In the genomic region with DNA sequence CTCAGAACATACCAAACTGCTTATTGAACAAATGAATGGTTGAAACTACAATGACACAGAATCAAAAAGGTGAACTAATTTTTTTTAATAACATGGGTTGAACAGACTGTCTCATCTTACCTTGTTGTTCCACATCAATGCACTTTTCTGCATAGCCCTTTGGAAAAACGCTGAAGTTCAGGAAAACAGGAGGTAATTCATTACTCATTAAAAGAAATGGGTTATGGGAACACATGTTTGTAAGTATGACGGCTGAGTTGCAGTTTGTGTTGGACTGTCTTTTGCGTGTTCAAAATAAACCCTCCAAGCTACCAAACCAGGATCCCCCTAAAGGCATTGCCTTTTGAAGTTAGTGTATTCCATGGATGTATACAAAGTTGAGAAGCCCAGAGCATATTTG, we compare ENCODE assay signal across 18 cellular contexts.
A peak's percentile ranks its signal among the peaks of the same experiment; 100 is the strongest.
DNase-seq lines count a peak whose midpoint lies in the region; ATAC-seq, FAIRE-seq and TF ChIP-seq lines count a peak whose summit lies in the region.
"Had no signal": no experiment of that assay in that cellular context is flagged by ENCODE, and none has a peak within 500 bp of the region (broad histone marks: within the 10 kb centered on the region; RNA-seq: fewer than 3 reads in every experiment).

No MANE protein-coding gene starts in this region.

- TF ChIP-seq CTCF in liver (IDR thresholded peaks at IDR 0.05; ENCODE audit: low read depth, low read length, missing input control) (no peak), HepG2 (CRISPR knock-in tag; IDR thresholded peaks at IDR 0.05) (no peak), right lobe of liver (IDR thresholded peaks at IDR 0.05) (no peak)

- H3K4me3 ChIP-seq in liver (ENCODE audit: low read depth in 1 of 3, low read length in 3 of 3) (no peak overlapping the region), HepG2 (replicated peaks in 1 of 3; ENCODE audit: insufficient read depth in 1 of 3, low read depth in 2 of 3, low read length in 3 of 3) (no peak overlapping the region), right lobe of liver (no peak overlapping the region)
- H3K4me3 ChIP-seq: A549, BLaER1, GM12878 had no signal

- DNase-seq in HepG2 (ENCODE audit: low spot score) (no peak), kidney glomerular epithelial cell (lab: John Stamatoyannopoulos, UW) (peak; percentile 11), right lobe of liver (no peak), DMS153 (lab: John Stamatoyannopoulos, UW) (no peak)
- no peak for DNase-seq in activated naive CD8-positive, alpha-beta T cell treated with anti-CD3 and anti-CD28 coated beads, Interleukin-2, amount 50 U/mL, for 24 hours
- DNase-seq: CD4-positive, alpha-beta memory T cell; DND-41; EL; GOT3; H7 had no signal

- no peak overlapping the region for H3K27ac Mint-ChIP-seq in activated naive CD8-positive, alpha-beta T cell treated with anti-CD3 and anti-CD28 coated beads, Interleukin-2, amount 50 U/mL, for 24 hours
- no peak overlapping the region for H3K27ac Mint-ChIP-seq in stimulated activated memory B cell treated with anti-CD40 and anti-IgM and Interleukin-4, amounts not matched to agents 10 μg/mL and 1 μg/mL and 100 μg/mL, for 72 hours
- H3K27ac Mint-ChIP-seq: CD14-positive monocyte; CD4-positive, alpha-beta memory T cell had no signal

- H4K20me1 ChIP-seq in HepG2 (ENCODE audit: insufficient read depth, low read length) = no peaks in the 10 kb centered on the region
- H4K20me1 ChIP-seq: BLaER1 had no signal

- no peaks in the 10 kb centered on the region for H3K9me3 Mint-ChIP-seq in activated naive CD8-positive, alpha-beta T cell treated with anti-CD3 and anti-CD28 coated beads, Interleukin-2, amount 50 U/mL, for 24 hours
- no peaks in the 10 kb centered on the region for H3K9me3 Mint-ChIP-seq in stimulated activated memory B cell treated with anti-CD40 and anti-IgM and Interleukin-4, amounts not matched to agents 10 μg/mL and 1 μg/mL and 100 μg/mL, for 72 hours
- H3K9me3 Mint-ChIP-seq: CD4-positive, alpha-beta memory T cell had no signal

- ATAC-seq in HepG2 (no peak), right lobe of liver (peak; percentile 39 to 79 (median 59))
- ATAC-seq in activated naive CD8-positive, alpha-beta T cell treated with anti-CD3 and anti-CD28 coated beads, Interleukin-2, amount 50 U/mL, for 24 hours = no peak
- ATAC-seq in stimulated activated memory B cell treated with anti-CD40 and anti-IgM and Interleukin-4, amounts not matched to agents 10 μg/mL and 1 μg/mL and 100 μg/mL, for 72 hours = no peak
- ATAC-seq: A549, GM12878 had no signal

- no peaks in the 10 kb centered on the region for H3K27me3 ChIP-seq in liver (ENCODE audit: control insufficient read depth in 4 of 4, insufficient read depth in 4 of 4, low read length in 3 of 4)
- no peaks in the 10 kb centered on the region for H3K27me3 ChIP-seq in HepG2 (ENCODE audit: control insufficient read depth in 1 of 2, insufficient read depth in 2 of 2, low read length in 2 of 2)
- no peaks in the 10 kb centered on the region for H3K27me3 ChIP-seq in right lobe of liver
- H3K27me3 ChIP-seq: BLaER1 had no signal

- WGBS in liver = 43% methylated on average over 3 of the region's 3 CpGs
- WGBS in HepG2 (ENCODE audit: low lambda C conversion rate) = 79% methylated on average over 3 of the region's 3 CpGs
- WGBS in right lobe of liver (ENCODE audit: insufficient coverage, low coverage, low lambda C conversion rate, missing lambda C conversion rate) = 38% methylated on average over 3 of the region's 3 CpGs

- TF ChIP-seq EP300 in HepG2 (IDR thresholded peaks at IDR 0.05; ENCODE audit: low read depth in 2 of 2, low read length in 2 of 2) (no peak), HepG2 (CRISPR knock-in tag; IDR thresholded peaks at IDR 0.05; ENCODE audit: borderline replicate concordance) (no peak)

- TF ChIP-seq RAD21 in liver (IDR thresholded peaks at IDR 0.05) (no peak), HepG2 (CRISPR knock-in tag; IDR thresholded peaks at IDR 0.05) (no peak)

- H3K27ac ChIP-seq in liver (ENCODE audit: low read depth in 1 of 2, low read length in 2 of 2) (no peak overlapping the region), HepG2 (ENCODE audit: extremely low read length, insufficient read depth, low read length) (no peak overlapping the region), right lobe of liver (no peak overlapping the region)
- H3K27ac ChIP-seq: 22Rv1, A549, BLaER1 had no signal

- H3K9me3 ChIP-seq in liver (ENCODE audit: control insufficient read depth in 4 of 4, low read length in 3 of 4) = no peaks in the 10 kb centered on the region
- H3K9me3 ChIP-seq in HepG2 (ENCODE audit: low read length) = no peaks in the 10 kb centered on the region
- H3K9me3 ChIP-seq in right lobe of liver = no peaks in the 10 kb centered on the region
- H3K9me3 ChIP-seq: A549, BLaER1 had no signal

- H3K27me3 Mint-ChIP-seq in activated naive CD8-positive, alpha-beta T cell treated with anti-CD3 and anti-CD28 coated beads, Interleukin-2, amount 50 U/mL, for 24 hours = peaks cover 9% of the 10 kb centered on the region
- H3K27me3 Mint-ChIP-seq in stimulated activated memory B cell treated with anti-CD40 and anti-IgM and Interleukin-4, amounts not matched to agents 10 μg/mL and 1 μg/mL and 100 μg/mL, for 72 hours = peaks cover 26% of the 10 kb centered on the region

- H3K4me1 ChIP-seq in liver (ENCODE audit: control insufficient read depth in 4 of 4, insufficient read depth in 4 of 4, low read length in 3 of 4) = peaks cover 2 to 13% (median 6%) of the 10 kb centered on the region in 4 donors
- H3K4me1 ChIP-seq in HepG2 (ENCODE audit: insufficient read depth, low read length) = peaks cover 51% of the 10 kb centered on the region
- H3K4me1 ChIP-seq in right lobe of liver = peaks cover 0 to 7% (median 2%) of the 10 kb centered on the region in 4 donors
- H3K4me1 ChIP-seq: A549, BLaER1 had no signal

- no TSS peak for BruUV-seq in HepG2 (replicated peaks; lab: Mats Ljungman, UMichigan)

- H2AFZ ChIP-seq in HepG2 (ENCODE audit: low read length) = no peak overlapping the region

- H3K9ac ChIP-seq in liver (ENCODE audit: low read depth in 1 of 2, low read length in 2 of 2) (no peak overlapping the region), HepG2 (ENCODE audit: insufficient read depth, low read depth, low read length) (no peak overlapping the region)
- H3K9ac ChIP-seq: BLaER1 had no signal

- H3K4me2 ChIP-seq in HepG2 (ENCODE audit: low read depth, low read length) = no peak overlapping the region
- H3K4me2 ChIP-seq: A549, BLaER1 had no signal

- CTCF ChIA-PET in HepG2 (lab: Yijun Ruan, JAX; ENCODE audit: low intra/inter-chr PET ratio, low total read pairs) = no interaction called here

- FAIRE-seq in HepG2 (lab: Jason Lieb, UNC) = no peak
- FAIRE-seq: A549, GM12878, HTR-8/SVneo had no signal

- H3K4me1 Mint-ChIP-seq in activated naive CD8-positive, alpha-beta T cell treated with anti-CD3 and anti-CD28 coated beads, Interleukin-2, amount 50 U/mL, for 24 hours = no peaks in the 10 kb centered on the region
- H3K4me1 Mint-ChIP-seq in stimulated activated memory B cell treated with anti-CD40 and anti-IgM and Interleukin-4, amounts not matched to agents 10 μg/mL and 1 μg/mL and 100 μg/mL, for 72 hours = no peaks in the 10 kb centered on the region
- H3K4me1 Mint-ChIP-seq: CD14-positive monocyte; CD4-positive, alpha-beta memory T cell had no signal

- H3K79me2 ChIP-seq in HepG2 (ENCODE audit: insufficient read depth, low read length) = no peaks in the 10 kb centered on the region

- H3K36me3 Mint-ChIP-seq in activated naive CD8-positive, alpha-beta T cell treated with anti-CD3 and anti-CD28 coated beads, Interleukin-2, amount 50 U/mL, for 24 hours (ENCODE audit: low read depth) = no peaks in the 10 kb centered on the region
- no peaks in the 10 kb centered on the region for H3K36me3 Mint-ChIP-seq in stimulated activated memory B cell treated with anti-CD40 and anti-IgM and Interleukin-4, amounts not matched to agents 10 μg/mL and 1 μg/mL and 100 μg/mL, for 72 hours
- H3K36me3 Mint-ChIP-seq: CD14-positive monocyte; CD4-positive, alpha-beta memory T cell had no signal

- H3K4me3 Mint-ChIP-seq in activated naive CD8-positive, alpha-beta T cell treated with anti-CD3 and anti-CD28 coated beads, Interleukin-2, amount 50 U/mL, for 24 hours = no peak overlapping the region
- no peak overlapping the region for H3K4me3 Mint-ChIP-seq in stimulated activated memory B cell treated with anti-CD40 and anti-IgM and Interleukin-4, amounts not matched to agents 10 μg/mL and 1 μg/mL and 100 μg/mL, for 72 hours
- H3K4me3 Mint-ChIP-seq: CD14-positive monocyte; CD4-positive, alpha-beta memory T cell had no signal

- POLR2A ChIA-PET in HepG2 (lab: Yijun Ruan, JAX) = no interaction called here

- intact Hi-C loops in HepG2 (cut with micrococcal nuclease; ENCODE audit: unreplicated experiment) = no loop called here
- intact Hi-C loops in right lobe of liver (cut with DNase I) = no loop called here

- in situ Hi-C loops in HepG2 (cut with HindIII; ENCODE audit: extremely low pct_ligation_motif_present, low pct_unique_long_range_greater_than_20kb) = no loop called here

- TF ChIP-seq POLR2A in HepG2 (IDR thresholded peaks at IDR 0.05; ENCODE audit: insufficient read depth in 1 of 2, low read depth in 2 of 2, low read length in 2 of 2) (no peak), right lobe of liver (IDR thresholded peaks at IDR 0.05) (no peak)

- H3K36me3 ChIP-seq in liver (ENCODE audit: control insufficient read depth in 4 of 4, insufficient read depth in 3 of 4, low read depth in 1 of 4, low read length in 3 of 4) (no peaks in the 10 kb centered on the region), HepG2 (replicated peaks in 1 of 2; ENCODE audit: control insufficient read depth in 1 of 2, insufficient read depth in 2 of 2, low read length in 2 of 2) (no peaks in the 10 kb centered on the region), right lobe of liver (no peaks in the 10 kb centered on the region)
- H3K36me3 ChIP-seq: BLaER1 had no signal

TF ChIP-seq in liver, 16 proteins besides CTCF, POLR2A, EP300 and RAD21 (continues in another document):
- TF ChIP-seq JUND (IDR thresholded peaks at IDR 0.05) = no peak
- TF ChIP-seq FOXA1 (IDR thresholded peaks at IDR 0.05) = no peak

Comparison
In these comparisons a context has a peak if more than half of its experiments do, and no peak if none do; other contexts are left out.
1. ATAC-seq: peak in right lobe of liver (4 of 4); none in HepG2 (single experiment), activated naive CD8-positive, alpha-beta T cell treated with anti-CD3 and anti-CD28 coated beads, Interleukin-2, amount 50 U/mL, for 24 hours (single experiment) and stimulated activated memory B cell treated with anti-CD40 and anti-IgM and Interleukin-4, amounts not matched to agents 10 μg/mL and 1 μg/mL and 100 μg/mL, for 72 hours (single experiment).